ENCODE assay signal across 8 cellular contexts in the genomic region with DNA sequence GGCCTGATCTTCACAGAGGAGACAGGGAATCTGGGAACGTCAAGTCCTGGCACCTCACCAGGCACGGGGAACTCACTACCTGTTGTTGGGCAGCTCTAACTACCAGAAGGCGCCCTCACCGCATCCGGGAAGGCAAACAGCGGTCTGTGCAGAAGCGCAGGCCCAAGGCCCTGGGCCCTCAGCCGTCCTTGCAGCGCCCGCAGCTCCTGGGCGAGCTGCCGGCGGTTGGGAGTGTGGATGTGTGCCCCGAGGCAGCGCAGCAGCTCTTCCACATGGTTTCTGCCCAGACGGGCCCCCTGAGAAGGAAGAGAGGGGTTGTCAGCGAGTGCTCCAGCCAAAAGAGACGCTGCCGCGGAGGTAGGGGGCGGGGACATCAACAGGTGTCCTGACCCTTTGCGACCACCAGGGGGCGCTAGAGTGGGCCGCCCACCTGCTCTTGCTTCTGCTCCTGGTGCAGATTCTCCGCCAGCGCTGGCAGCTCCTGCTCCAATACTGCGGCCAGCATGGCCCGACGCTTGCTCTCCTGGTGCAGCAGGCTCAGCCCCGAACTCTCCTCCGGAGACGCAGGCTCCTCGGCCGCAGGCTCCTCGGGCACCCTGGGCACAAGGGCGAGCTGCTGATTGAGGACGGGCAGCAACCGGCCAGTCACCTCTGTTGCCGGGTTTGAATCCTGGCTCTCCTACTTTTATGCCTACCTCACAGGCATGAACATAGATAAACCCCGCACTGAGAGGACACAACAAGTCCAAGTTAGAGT. TPM values are rescaled to one million over a fixed set of nuclear protein-coding genes. Genes with fewer than 3 reads are reported as not detected.
DNase-seq lines count a peak whose midpoint lies in the region; ATAC-seq, FAIRE-seq and TF ChIP-seq lines count a peak whose summit lies in the region.

No MANE protein-coding gene starts in this region.

- POLR2A ChIA-PET in RWPE1 (lab: Yijun Ruan, JAX; ENCODE audit: low non-redundant PET) = interaction anchor here (1.7 kb wide), 1 partner anchor 9 kb away, joined by 5 read pairs; the partner anchor contains the start of gene MAP3K6

- DNase-seq in DMS53 (lab: John Stamatoyannopoulos, UW) = peak; percentile 82
- peak; percentile 77 for DNase-seq in RWPE1 (ENCODE audit: low spot score)
- peak; percentile 70 for DNase-seq in activated T-helper 9 cell treated with anti-CD3 and anti-CD28 coated beads, Interleukin-2, amount 50 U/mL, for 16 hours (ENCODE audit: low read depth)
- DNase-seq in frontal cortex (ENCODE audit: low spot score in 2 of 2) = peak; percentile 85 to 93
- DNase-seq in omental fat pad (ENCODE audit: low spot score) = no peak
- DNase-seq in tibial artery = peak; percentile 53 to 81
- DNase-seq in KG1 (lab: John Stamatoyannopoulos, UW) = no peak

- no peak for FAIRE-seq in frontal cortex (lab: Jason Lieb, UNC)

- intact Hi-C loops in tibial artery (cut with DNase I; ENCODE audit: low total_unique reads) = loop anchor here (5.0 to 10.0 kb wide), 2 partner anchors 35 to 53 kb away; partner anchors contain the start of gene GPR3

- peaks cover 61 to 98% (median 82%) of the 10 kb centered on the region in 3 donors for H3K36me3 ChIP-seq in tibial artery

- no peaks in the 10 kb centered on the region for H3K9me3 ChIP-seq in tibial artery

- H3K27ac ChIP-seq in RWPE1 = peak overlapping the region; percentile 98
- H3K27ac ChIP-seq in tibial artery = no peak overlapping the region

- H3K4me1 ChIP-seq in tibial artery = peaks cover 0 to 6% (median 3%) of the 10 kb centered on the region in 4 donors

- TF ChIP-seq CTCF in RWPE1 (conservative IDR thresholded peaks at IDR 0.05; ENCODE audit: low read depth) (peak; percentile 92), omental fat pad (IDR thresholded peaks at IDR 0.05) (peak in 2 of 3 donors; percentile 55 to 90), tibial artery (IDR thresholded peaks at IDR 0.05) (peak; percentile 96 to 97)

- CTCF ChIA-PET in RWPE1 (lab: Yijun Ruan, JAX) = interaction anchor here (0.5 to 4.9 kb wide), 20 partner anchors 8 to 781 kb away, joined by 3 to 21 read pairs (median 4); no protein-coding TSS in a partner anchor

- no peaks in the 10 kb centered on the region for H3K27me3 ChIP-seq in tibial artery

- no peak overlapping the region for H3K4me3 ChIP-seq in tibial artery

- peak; percentile 53 for ATAC-seq in HG03135 (IDR thresholded peaks at IDR 0.05; ENCODE audit: unreplicated experiment)
- peak; percentile 51 for ATAC-seq in omental fat pad (ENCODE audit: low FRiP score)

RNA-seq across cellular contexts. Expression of gene MAP3K6, which starts 9.3 kb away (rescaled TPM):
- 0.82 TPM for total RNA-seq in frontal cortex
- 100 to 1,000 TPM in 1 of 4 donors, 10 to 100 TPM in 3; 26.8 to 129 (median 43.4) TPM for total RNA-seq in omental fat pad

RNA-seq across cellular contexts. Expression of gene SYTL1, which starts 15.6 kb away (rescaled TPM):
- not detected for total RNA-seq in frontal cortex
- 1 to 10 TPM; 1.2 to 4.3 (median 1.9) TPM for total RNA-seq in omental fat pad

RNA-seq across cellular contexts. Expression of gene FCN3, which starts 17.2 kb away (rescaled TPM):
- not detected for total RNA-seq in frontal cortex
- 100 to 1,000 TPM in 1 of 4 donors, 10 to 100 TPM in 3; 33.1 to 451 (median 75.9) TPM for total RNA-seq in omental fat pad

RNA-seq across cellular contexts. Expression of gene CD164L2, which starts 25.7 kb away (rescaled TPM):
- total RNA-seq in frontal cortex = not detected
- total RNA-seq in omental fat pad = not detected

RNA-seq across cellular contexts. Expression of gene GPR3, which starts 35.0 kb away (rescaled TPM):
- total RNA-seq in frontal cortex (0.41 TPM), omental fat pad (1 to 10 TPM in 1 of 4 donors, under 1 TPM in 2, not detected in 1; 0.19 to 1.3 (median 0.65) TPM)

Comparison
In these comparisons a context has a peak if more than half of its experiments do, and no peak if none do; other contexts are left out.
1. DNase-seq: peak in DMS53 (single experiment), RWPE1 (single experiment), activated T-helper 9 cell treated with anti-CD3 and anti-CD28 coated beads, Interleukin-2, amount 50 U/mL, for 16 hours (single experiment), frontal cortex (2 of 2) and tibial artery (2 of 2); none in omental fat pad (single experiment) and KG1 (single experiment).
2. RNA of gene MAP3K6, which starts 9.3 kb away (total RNA-seq): 26.8 to 129 TPM in omental fat pad; 0.82 TPM in frontal cortex (single experiment); every median in the first group is over 10 times any median in the second.
3. RNA of gene FCN3, which starts 17.2 kb away (total RNA-seq): 33.1 to 451 TPM in omental fat pad; not detected in frontal cortex (single experiment); every median in the first group is over 10 times any median in the second.
4. Peak in every context shown above with its lines, with median percentiles within 50 percentile points of each other: CTCF ChIP-seq.